Comparison of ENCODE assay signal across 1 cellular context in genomic region chr2:120856421-120856862, GRCh38.
TF ChIP-seq lines count a peak whose summit lies in the region.

No MANE protein-coding gene starts in this region.

TF ChIP-seq in SK-N-SH, 30 proteins besides CTCF, POLR2A, EP300 and RAD21 (continued from another document):
- TF ChIP-seq USF1 (IDR thresholded peaks at IDR 0.05; ENCODE audit: borderline replicate concordance, low read depth), result no peak
- TF ChIP-seq YY1 (IDR thresholded peaks at IDR 0.05; ENCODE audit: low read depth), result no peak
